Comparison of ENCODE assay signal across 21 cellular contexts in genomic region chr5:106489004-106489403, GRCh38.
DNase-seq lines count a peak whose midpoint lies in the region; ATAC-seq, FAIRE-seq and TF ChIP-seq lines count a peak whose summit lies in the region.
"Had no signal": no experiment of that assay in that cellular context is flagged by ENCODE, and none has a peak within 500 bp of the region (broad histone marks: within the 10 kb centered on the region; RNA-seq: fewer than 3 reads in every experiment).

No MANE protein-coding gene starts in this region.

- peaks cover 2% of the 10 kb centered on the region for H3K36me3 Mint-ChIP-seq in mesothelial cell of epicardium
- no peaks in the 10 kb centered on the region for H3K36me3 Mint-ChIP-seq in activated CD4-positive, alpha-beta T cell treated with anti-CD3 and anti-CD28 coated beads for 36 hours (ENCODE audit: low read depth)
- H3K36me3 Mint-ChIP-seq in activated naive CD4-positive, alpha-beta T cell treated with anti-CD3 and anti-CD28 coated beads, Interleukin-2, amount 50 U/mL, for 72 hours: no peaks in the 10 kb centered on the region
- H3K36me3 Mint-ChIP-seq: CD4-positive, alpha-beta memory T cell had no signal

- TF ChIP-seq POLR2A in endothelial cell of umbilical vein (IDR thresholded peaks at IDR 0.05; ENCODE audit: low read depth, low read length): no peak

- H3K27me3 Mint-ChIP-seq in mesothelial cell of epicardium (ENCODE audit: low read depth): no peaks in the 10 kb centered on the region
- no peaks in the 10 kb centered on the region for H3K27me3 Mint-ChIP-seq in activated CD4-positive, alpha-beta T cell treated with anti-CD3 and anti-CD28 coated beads for 36 hours
- H3K27me3 Mint-ChIP-seq: CD4-positive, alpha-beta memory T cell had no signal

- no peak overlapping the region for H3K9ac ChIP-seq in endothelial cell of umbilical vein (replicated peaks; ENCODE audit: extremely low read depth, insufficient read depth, low read length)

- peak overlapping the region; percentile 67 for H3K27ac Mint-ChIP-seq in mesothelial cell of epicardium
- no peak overlapping the region for H3K27ac Mint-ChIP-seq in activated CD4-positive, alpha-beta T cell treated with anti-CD3 and anti-CD28 coated beads for 36 hours
- H3K27ac Mint-ChIP-seq in activated naive CD4-positive, alpha-beta T cell treated with anti-CD3 and anti-CD28 coated beads, Interleukin-2, amount 50 U/mL, for 72 hours: no peak overlapping the region
- H3K27ac Mint-ChIP-seq: CD4-positive, alpha-beta memory T cell; HFFc6 had no signal

- ATAC-seq in activated CD4-positive, alpha-beta T cell treated with anti-CD3 and anti-CD28 coated beads for 36 hours: no peak
- no peak for ATAC-seq in activated naive CD4-positive, alpha-beta T cell treated with anti-CD3 and anti-CD28 coated beads, Interleukin-2, amount 50 U/mL, for 72 hours
- ATAC-seq: HepG2 had no signal

- no peaks in the 10 kb centered on the region for H3K79me2 ChIP-seq in endothelial cell of umbilical vein (ENCODE audit: control insufficient read depth, insufficient read depth, low read length)

- dilution Hi-C loops in endothelial cell of umbilical vein (cut with MboI; ENCODE audit: extremely low pct_ligation_motif_present, low sequenced_read_pairs): no loop called here

- H3K9me3 Mint-ChIP-seq in mesothelial cell of epicardium: peaks cover 6% of the 10 kb centered on the region
- no peaks in the 10 kb centered on the region for H3K9me3 Mint-ChIP-seq in activated CD4-positive, alpha-beta T cell treated with anti-CD3 and anti-CD28 coated beads for 36 hours (ENCODE audit: low read depth)
- H3K9me3 Mint-ChIP-seq in activated naive CD4-positive, alpha-beta T cell treated with anti-CD3 and anti-CD28 coated beads, Interleukin-2, amount 50 U/mL, for 72 hours: no peaks in the 10 kb centered on the region

- POLR2A ChIA-PET in endothelial cell of umbilical vein (lab: Charles Lee): no interaction called here
- POLR2A ChIA-PET in activated CD4-positive, alpha-beta T cell treated with anti-CD3 and anti-CD28 coated beads for 36 hours (lab: Charles Lee): no interaction called here

- TF ChIP-seq CTCF in LNCaP clone FGC (IDR thresholded peaks at IDR 0.05; ENCODE audit: control insufficient read depth, extremely low read depth, insufficient read depth) (no peak), astrocyte of the cerebellum (IDR thresholded peaks at IDR 0.05; ENCODE audit: low read depth, low read length, missing control alignments) (no peak), endothelial cell of umbilical vein (IDR thresholded peaks at IDR 0.05; ENCODE audit: extremely low read depth in 1 of 2, insufficient read depth in 1 of 2, low read depth in 1 of 2, low read length in 2 of 2) (no peak), mesothelial cell of epicardium (IDR thresholded peaks at IDR 0.05; ENCODE audit: unreplicated experiment) (no peak)

- H3K4me2 ChIP-seq in endothelial cell of umbilical vein (ENCODE audit: insufficient read depth, low read length): no peak overlapping the region

- no TSS peak for BruUV-seq in endothelial cell of umbilical vein (replicated peaks; lab: Mats Ljungman, UMichigan)

- no peak overlapping the region for H2AFZ ChIP-seq in endothelial cell of umbilical vein (ENCODE audit: low read depth, low read length)

- H3K27me3 ChIP-seq in endothelial cell of umbilical vein (ENCODE audit: control insufficient read depth in 2 of 2, insufficient read depth in 2 of 2, low read length in 2 of 2): no peaks in the 10 kb centered on the region
- H3K27me3 ChIP-seq: BE2C had no signal

- H3K4me3 ChIP-seq in LNCaP clone FGC (ENCODE audit: low read depth, low read length) (no peak overlapping the region), astrocyte of the cerebellum (ENCODE audit: low read depth, low read length) (no peak overlapping the region), endothelial cell of umbilical vein (replicated peaks in 1 of 3; ENCODE audit: insufficient read depth in 1 of 3, low read depth in 1 of 3, low read length in 3 of 3) (no peak overlapping the region)

- DNase-seq in LNCaP clone FGC (ENCODE audit: low read depth) (peak; percentile 14), astrocyte of the cerebellum (ENCODE audit: low read depth) (peak; percentile 11), endothelial cell of umbilical vein (ENCODE audit: low read depth, low spot score) (peak; percentile 37), mesothelial cell of epicardium (ENCODE audit: low spot score in 2 of 2, unreplicated experiment in 2 of 2) (no peak), DMS 273 (lab: John Stamatoyannopoulos, UW; ENCODE audit: unreplicated experiment) (no peak), NOMO-1 treated with dmso at 0.1 percent for 144 hours (lab: John Stamatoyannopoulos, UW; ENCODE audit: unreplicated experiment) (no peak)
- DNase-seq in activated CD4-positive, alpha-beta T cell treated with anti-CD3 and anti-CD28 coated beads for 36 hours: no peak
- DNase-seq in activated naive CD4-positive, alpha-beta T cell treated with anti-CD3 and anti-CD28 coated beads, Interleukin-2, amount 50 U/mL, for 72 hours (ENCODE audit: low spot score in 2 of 2): no peak
- DNase-seq: BE2C; CD4-positive, alpha-beta memory T cell; DMS153; DMS79 treated with DMSO at 0.1 percent for 48 hours; EL; GDM1; HCEC 1CT; HFFc6 had no signal

- peaks cover 16% of the 10 kb centered on the region for H3K4me1 Mint-ChIP-seq in mesothelial cell of epicardium
- no peaks in the 10 kb centered on the region for H3K4me1 Mint-ChIP-seq in activated CD4-positive, alpha-beta T cell treated with anti-CD3 and anti-CD28 coated beads for 36 hours
- H3K4me1 Mint-ChIP-seq: CD4-positive, alpha-beta memory T cell had no signal

- H3K9me1 ChIP-seq in endothelial cell of umbilical vein (replicated peaks; ENCODE audit: control insufficient read depth, extremely low read depth, insufficient read depth, low read length): no peaks in the 10 kb centered on the region

- H3K4me3 Mint-ChIP-seq in mesothelial cell of epicardium: no peak overlapping the region
- H3K4me3 Mint-ChIP-seq in activated CD4-positive, alpha-beta T cell treated with anti-CD3 and anti-CD28 coated beads for 36 hours: no peak overlapping the region
- H3K4me3 Mint-ChIP-seq: CD4-positive, alpha-beta memory T cell; HFFc6 had no signal

- no peaks in the 10 kb centered on the region for H3K9me3 ChIP-seq in endothelial cell of umbilical vein (replicated peaks; ENCODE audit: control insufficient read depth, insufficient read depth, low read length)
- H3K9me3 ChIP-seq: BE2C had no signal

- CTCF ChIA-PET in endothelial cell of umbilical vein (lab: Charles Lee): interaction anchor here (1.0 to 1.7 kb wide), 3 partner anchors 11 to 34 kb away, joined by 3 to 4 read pairs (median 3); no protein-coding TSS in a partner anchor
- CTCF ChIA-PET in activated CD4-positive, alpha-beta T cell treated with anti-CD3 and anti-CD28 coated beads for 36 hours (lab: Charles Lee): no interaction called here

- H3K4me1 ChIP-seq in endothelial cell of umbilical vein (ENCODE audit: control insufficient read depth, extremely low read depth, insufficient read depth, low read length): no peaks in the 10 kb centered on the region
- H3K4me1 ChIP-seq: BE2C had no signal

- intact Hi-C loops in endothelial cell of umbilical vein (cut with micrococcal nuclease): no loop called here
- intact Hi-C loops in activated CD4-positive, alpha-beta T cell treated with anti-CD3 and anti-CD28 coated beads for 36 hours (cut with DNase I, micrococcal nuclease): no loop called here

- H3K36me3 ChIP-seq in endothelial cell of umbilical vein (ENCODE audit: control insufficient read depth in 2 of 2, extremely low read depth in 1 of 2, insufficient read depth in 2 of 2, low read length in 2 of 2): no peaks in the 10 kb centered on the region
- H3K36me3 ChIP-seq: BE2C had no signal

- in situ Hi-C loops in astrocyte of the cerebellum (cut with HindIII; ENCODE audit: low sequenced_read_pairs): no loop called here

- H4K20me1 ChIP-seq in endothelial cell of umbilical vein (replicated peaks; ENCODE audit: control insufficient read depth, extremely low read depth, insufficient read depth, low read length): no peaks in the 10 kb centered on the region

- no peak for FAIRE-seq in endothelial cell of umbilical vein (lab: Jason Lieb, UNC)
- FAIRE-seq: A204.1, GM19239, HepG2, HTR-8/SVneo had no signal

- H3K27ac ChIP-seq in endothelial cell of umbilical vein (ENCODE audit: insufficient read depth, low read depth, low read length): no peak overlapping the region
- H3K27ac ChIP-seq: C4-2B had no signal

TF ChIP-seq in endothelial cell of umbilical vein, 7 proteins besides CTCF, POLR2A, EP300 and RAD21:
- no peak for TF ChIP-seq GATA2 (IDR thresholded peaks at IDR 0.05; ENCODE audit: insufficient read depth, insufficient read length, low read depth, low read length)
- no peak for TF ChIP-seq MAX (IDR thresholded peaks at IDR 0.05; ENCODE audit: insufficient read depth, insufficient read length)
- TF ChIP-seq MYC (IDR thresholded peaks at IDR 0.05; ENCODE audit: low read depth, low read length): no peak
- TF ChIP-seq JUN (IDR thresholded peaks at IDR 0.05; ENCODE audit: borderline replicate concordance, insufficient read depth, insufficient read length, low read depth): no peak
- TF ChIP-seq FOS (IDR thresholded peaks at IDR 0.05; ENCODE audit: borderline replicate concordance, insufficient read depth, low read length): no peak
- TF ChIP-seq EZH2 (IDR thresholded peaks at IDR 0.05; ENCODE audit: borderline replicate concordance, low read depth, low read length, severe bottlenecking): no peak
- TF ChIP-seq POLR2AphosphoS5 (IDR thresholded peaks at IDR 0.05; ENCODE audit: insufficient read depth, low read depth, low read length): no peak

Comparison
In these comparisons a context has a peak if more than half of its experiments do, and no peak if none do; other contexts are left out.
1. DNase-seq: peak in LNCaP clone FGC (single experiment), astrocyte of the cerebellum (single experiment) and endothelial cell of umbilical vein (single experiment); none in mesothelial cell of epicardium (0 of 2), DMS 273 (single experiment), activated CD4-positive, alpha-beta T cell treated with anti-CD3 and anti-CD28 coated beads for 36 hours (single experiment), activated naive CD4-positive, alpha-beta T cell treated with anti-CD3 and anti-CD28 coated beads, Interleukin-2, amount 50 U/mL, for 72 hours (0 of 2) and NOMO-1 treated with dmso at 0.1 percent for 144 hours (single experiment).